10 cellular contexts compared by ENCODE assay signal in the genomic region with DNA sequence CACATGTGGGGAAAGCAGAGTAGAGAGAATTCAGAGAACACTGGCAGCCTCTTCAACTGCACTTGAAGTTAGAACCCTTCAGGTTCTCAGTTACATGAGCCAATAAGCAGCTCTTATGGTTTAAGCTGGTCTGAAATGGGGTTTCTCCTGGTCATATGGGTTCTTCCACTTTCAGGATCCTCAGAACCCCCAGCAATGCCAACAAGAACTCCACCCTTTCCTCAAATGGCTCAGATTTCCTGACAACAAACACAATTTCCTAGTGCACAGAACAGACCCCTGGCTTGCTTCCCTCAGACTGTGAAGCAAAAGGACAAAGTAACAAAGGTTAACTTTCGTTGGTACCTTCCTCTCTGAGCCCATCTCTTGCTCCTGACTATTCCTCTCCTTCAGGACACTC. TPM values are rescaled to one million over a fixed set of nuclear protein-coding genes. Genes with fewer than 3 reads are reported as not detected.
DNase-seq lines count a peak whose midpoint lies in the region; ATAC-seq and TF ChIP-seq lines count a peak whose summit lies in the region.
"Had no signal": no experiment of that assay in that cellular context is flagged by ENCODE, and none has a peak within 500 bp of the region (broad histone marks: within the 10 kb centered on the region; RNA-seq: fewer than 3 reads in every experiment).

No MANE protein-coding gene starts in this region.

- DNase-seq in sciatic nerve (ENCODE audit: low spot score) (no peak), NCI-H1092 treated with DMSO at 0.1 percent for 48 hours (lab: John Stamatoyannopoulos, UW) (no peak)
- DNase-seq: activated B cell treated with CpG ODN at 0.5 μM for 24 hours had no signal

- intact Hi-C loops in sciatic nerve (cut with DNase I), result no loop called here

- TF ChIP-seq POLR2A in GM18505 (IDR thresholded peaks at IDR 0.05; ENCODE audit: borderline replicate concordance, extremely low read depth, insufficient read depth, insufficient read length) (no peak), gastroesophageal sphincter (IDR thresholded peaks at IDR 0.05) (no peak)

- TF ChIP-seq EP300 in gastroesophageal sphincter (IDR thresholded peaks at IDR 0.05), result no peak

- H3K36me3 ChIP-seq in gastroesophageal sphincter, result no peaks in the 10 kb centered on the region
- H3K36me3 ChIP-seq: vagina had no signal

- ATAC-seq in GM18505 (IDR thresholded peaks at IDR 0.05; ENCODE audit: unreplicated experiment), result peak; percentile 12
- peak; percentile 11 for ATAC-seq in HG02884 (IDR thresholded peaks at IDR 0.05; ENCODE audit: unreplicated experiment)
- peak; percentile 54 for ATAC-seq in gastroesophageal sphincter
- ATAC-seq in sciatic nerve, result peak; percentile 48
- ATAC-seq in GM21786 (IDR thresholded peaks at IDR 0.05; ENCODE audit: unreplicated experiment), result no peak
- no peak for ATAC-seq in GM19351 (IDR thresholded peaks at IDR 0.05; ENCODE audit: unreplicated experiment)
- ATAC-seq in GM19452 (IDR thresholded peaks at IDR 0.05; ENCODE audit: unreplicated experiment), result no peak

- peaks cover 0 to 7% (median 0%) of the 10 kb centered on the region in 3 donors for H3K9me3 ChIP-seq in gastroesophageal sphincter

- no peak for TF ChIP-seq CTCF in gastroesophageal sphincter (IDR thresholded peaks at IDR 0.05)

- peaks cover 0 to 6% (median 0%) of the 10 kb centered on the region in 3 donors for H3K4me1 ChIP-seq in gastroesophageal sphincter

- no peaks in the 10 kb centered on the region for H3K27me3 ChIP-seq in gastroesophageal sphincter
- H3K27me3 ChIP-seq: vagina had no signal

- 70 to 89% methylated on average over 1 of the region's 1 CpG for WGBS in gastroesophageal sphincter (ENCODE audit: low coverage in 1 of 2), 2 donors

- peak overlapping the region in 3 of 4 donors; percentile 14 to 44 (median 24) for H3K27ac ChIP-seq in gastroesophageal sphincter
- H3K27ac ChIP-seq: vagina had no signal

- no peak overlapping the region for H3K4me3 ChIP-seq in gastroesophageal sphincter
- H3K4me3 ChIP-seq: vagina had no signal

RNA-seq across cellular contexts. Expression of a gene that starts 23.9 kb away (rescaled TPM):
- 10 to 100 TPM in 3 of 4 donors, 1 to 10 TPM in 1; 7.1 to 22.3 (median 19.8) TPM for total RNA-seq in gastroesophageal sphincter
- 48.6 TPM for total RNA-seq in sciatic nerve
- total RNA-seq: activated B cell treated with CpG ODN at 0.5 μM for 24 hours had no signal

Comparison
In these comparisons a context has a peak if more than half of its experiments do, and no peak if none do; other contexts are left out.
1. ATAC-seq: peak in GM18505 (single experiment), HG02884 (single experiment), gastroesophageal sphincter (single experiment) and sciatic nerve (single experiment); none in GM21786 (single experiment), GM19351 (single experiment) and GM19452 (single experiment).